ENCODE assay signal across 32 cellular contexts in genomic region chr2:171475979-171476378, GRCh38.
"Had no signal": no experiment of that assay in that cellular context is flagged by ENCODE, and none has a peak within 500 bp of the region (broad histone marks: within the 10 kb centered on the region; RNA-seq: fewer than 3 reads in every experiment).

No MANE protein-coding gene starts in this region.

- DNase-seq: heart left ventricle; hypothalamus; immature natural killer cell; kidney; left ventricle myocardium superior; lower lobe of right lung; mammary epithelial cell; mesenchymal stem cell; naive B cell; natural killer cell; nephron progenitor cell; occipital lobe; ovary; stimulated activated CD4-positive, alpha-beta T cell treated with anti-CD3 and anti-CD28 coated beads, Interleukin-12 subunit alpha, Interleukin-12 subunit beta, amount 100 ng/mL, for 4 hours; stimulated activated CD4-positive, alpha-beta T cell treated with anti-CD3 and anti-CD28 coated beads, Interleukin-15, amount 100 ng/mL, for 24 hours; stimulated activated CD4-positive, alpha-beta T cell treated with anti-CD3 and anti-CD28 coated beads, Interleukin-2, amount 100 ng/mL, for 24 hours; stimulated activated CD4-positive, alpha-beta T cell treated with anti-CD3 and anti-CD28 coated beads, Interleukin-4, amount 100 ng/mL, for 1 hour; stimulated activated naive B cell treated with anti-CD40 and anti-IgM and Interleukin-4, amounts not matched to agents 10 μg/mL and 1 μg/mL and 100 μg/mL, for 72 hours; stimulated activated naive CD8-positive, alpha-beta T cell treated with anti-CD3 and anti-CD28 coated beads, Interleukin-15, Interleukin-2, amounts not matched to agents 100 U/mL and 50 U/mL, for 24 hours; stomach; testis; tibial artery; trophoblast cell; upper lobe of right lung had no signal

- H3K27me3 Mint-ChIP-seq: naive B cell; progenitor cell of endocrine pancreas; stimulated activated naive B cell treated with anti-CD40 and anti-IgM and Interleukin-4, amounts not matched to agents 10 μg/mL and 1 μg/mL and 100 μg/mL, for 72 hours had no signal

- H3K4me3 Mint-ChIP-seq: immature natural killer cell; naive B cell; natural killer cell; nephron progenitor cell; neural progenitor cell; stimulated activated naive B cell treated with anti-CD40 and anti-IgM and Interleukin-4, amounts not matched to agents 10 μg/mL and 1 μg/mL and 100 μg/mL, for 72 hours had no signal

- ATAC-seq: heart left ventricle; left ventricle myocardium superior; lower lobe of right lung; natural killer cell; sciatic nerve; stimulated activated naive B cell treated with anti-CD40 and anti-IgM and Interleukin-4, amounts not matched to agents 10 μg/mL and 1 μg/mL and 100 μg/mL, for 72 hours; stimulated activated naive CD8-positive, alpha-beta T cell treated with anti-CD3 and anti-CD28 coated beads, Interleukin-15, Interleukin-2, amounts not matched to agents 100 U/mL and 50 U/mL, for 24 hours; upper lobe of right lung had no signal

- H3K9ac ChIP-seq: neural progenitor cell had no signal

- H3K9me3 Mint-ChIP-seq: immature natural killer cell; naive B cell; natural killer cell; nephron progenitor cell; neural progenitor cell; stimulated activated naive B cell treated with anti-CD40 and anti-IgM and Interleukin-4, amounts not matched to agents 10 μg/mL and 1 μg/mL and 100 μg/mL, for 72 hours had no signal

- H3K27ac ChIP-seq: heart left ventricle, lower lobe of right lung, neural progenitor cell, neutrophil, ovary, right atrium auricular region, skin epidermis, stomach, testis, tibial artery, upper lobe of right lung had no signal

- H3K36me3 ChIP-seq: neural progenitor cell, ovary had no signal

- FAIRE-seq: islet of Langerhans, kidney, urothelium cell line had no signal

- H3K4me1 ChIP-seq: heart left ventricle, lower lobe of right lung, neural progenitor cell, right atrium auricular region, stomach, testis, tibial artery, upper lobe of right lung had no signal

- H3K9me3 ChIP-seq: heart left ventricle, lower lobe of right lung, neutrophil, ovary, right atrium auricular region, stomach, testis, tibial artery, upper lobe of right lung had no signal

- H3K4me3 ChIP-seq: heart left ventricle, lower lobe of right lung, neural progenitor cell, ovary, right atrium auricular region, skin epidermis, stomach, testis, tibial artery, upper lobe of right lung had no signal

- H3K4me1 Mint-ChIP-seq: naive B cell; neural progenitor cell; stimulated activated naive B cell treated with anti-CD40 and anti-IgM and Interleukin-4, amounts not matched to agents 10 μg/mL and 1 μg/mL and 100 μg/mL, for 72 hours had no signal

- H3K27me3 ChIP-seq: heart left ventricle, neural progenitor cell, neutrophil, ovary, right atrium auricular region, stomach, testis, tibial artery, upper lobe of right lung had no signal

- H3K27ac Mint-ChIP-seq: immature natural killer cell; naive B cell; natural killer cell; nephron progenitor cell; neural progenitor cell; stimulated activated naive B cell treated with anti-CD40 and anti-IgM and Interleukin-4, amounts not matched to agents 10 μg/mL and 1 μg/mL and 100 μg/mL, for 72 hours had no signal
